ENCODE assay signal across 24 cellular contexts in the genomic region with DNA sequence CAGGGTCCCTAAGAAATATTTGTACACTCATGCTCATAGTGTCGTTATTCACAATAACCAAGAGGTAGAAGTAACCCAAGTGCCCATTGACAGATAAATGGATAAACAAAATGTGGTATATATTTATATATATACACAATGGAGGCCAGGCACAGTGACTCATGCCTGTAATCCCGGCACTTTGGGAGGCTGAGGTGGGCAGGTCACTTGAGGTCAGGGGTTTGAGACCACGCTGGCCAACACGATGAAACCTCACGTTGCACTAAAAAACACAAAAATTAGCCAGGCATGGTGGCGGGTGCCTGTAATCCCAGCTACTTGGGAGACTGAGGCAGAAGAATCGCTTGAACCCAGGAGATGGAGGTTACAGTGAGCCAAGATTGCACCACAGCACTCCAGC. TPM values are rescaled to one million over a fixed set of nuclear protein-coding genes. Genes with fewer than 3 reads are reported as not detected.
"Had no signal": no experiment of that assay in that cellular context is flagged by ENCODE, and none has a peak within 500 bp of the region (broad histone marks: within the 10 kb centered on the region; RNA-seq: fewer than 3 reads in every experiment).

No MANE protein-coding gene starts in this region.

RNA-seq across cellular contexts. Expression of a gene that starts 25.7 kb away (rescaled TPM):
- total RNA-seq: chondrocyte, colonic mucosa, dermis microvascular lymphatic vessel endothelial cell, endothelial cell of umbilical vein, epithelial cell of proximal tubule, esophagus muscularis mucosa, foreskin keratinocyte, frontal cortex, gastroesophageal sphincter, heart left ventricle, hepatocyte, kidney epithelial cell, left cardiac atrium, left lung, left ventricle myocardium superior, lower leg skin, lower lobe of right lung, lung microvascular endothelial cell, mesothelial cell of epicardium, mucosa of descending colon, myocyte had no signal
- polyA plus RNA-seq: endothelial cell of umbilical vein, fibroblast of lung, foreskin keratinocyte, heart left ventricle, hepatocyte, immature natural killer cell, keratinocyte had no signal
